In genomic region chr5:167892352-167893115, GRCh38 we compare ENCODE assay signal across 26 cellular contexts.
"Had no signal": no experiment of that assay in that cellular context is flagged by ENCODE, and none has a peak within 500 bp of the region (broad histone marks: within the 10 kb centered on the region; RNA-seq: fewer than 3 reads in every experiment).

No MANE protein-coding gene starts in this region.

- H3K27ac ChIP-seq: coronary artery, esophagus muscularis mucosa, foreskin keratinocyte, hepatocyte, left lung, lower lobe of right lung, neutrophil, parathyroid adenoma, stomach, thyroid gland, vagina had no signal

- H3K9me3 ChIP-seq: esophagus muscularis mucosa, left lung, lower lobe of right lung, mucosa of descending colon, neutrophil, stomach, thyroid gland, vagina had no signal

- H3K4me3 Mint-ChIP-seq: memory B cell; mesothelial cell of epicardium; naive B cell; natural killer cell treated with Interleukin-12 subunit alpha and Interleukin-12 subunit beta and Interleukin-15 and Interleukin-18, amount 100 ng/mL, for 72 hours; neural crest cell; stimulated activated effector memory CD8-positive, alpha-beta T cell treated with anti-CD3 and anti-CD28 coated beads, Interleukin-12 subunit alpha, Interleukin-12 subunit beta, amount 100 ng/mL, for 72 hours had no signal

- H3K9me3 Mint-ChIP-seq: mesothelial cell of epicardium, neural crest cell had no signal

- H3K36me3 Mint-ChIP-seq: memory B cell; mesothelial cell of epicardium; naive B cell; natural killer cell treated with Interleukin-12 subunit alpha and Interleukin-12 subunit beta and Interleukin-15 and Interleukin-18, amount 100 ng/mL, for 72 hours; stimulated activated effector memory CD8-positive, alpha-beta T cell treated with anti-CD3 and anti-CD28 coated beads, Interleukin-12 subunit alpha, Interleukin-12 subunit beta, amount 100 ng/mL, for 72 hours had no signal

- ATAC-seq: foreskin keratinocyte; left lung; lower lobe of right lung; mucosa of descending colon; natural killer cell treated with Interleukin-12 subunit alpha and Interleukin-12 subunit beta and Interleukin-15 and Interleukin-18, amount 100 ng/mL, for 72 hours; stimulated activated effector memory CD8-positive, alpha-beta T cell treated with anti-CD3 and anti-CD28 coated beads, Interleukin-12 subunit alpha, Interleukin-12 subunit beta, amount 100 ng/mL, for 72 hours had no signal

- H3K36me3 ChIP-seq: esophagus muscularis mucosa, left lung, lower lobe of right lung, neutrophil, stomach, thyroid gland, vagina had no signal

- H3K27me3 Mint-ChIP-seq: memory B cell; naive B cell; natural killer cell treated with Interleukin-12 subunit alpha and Interleukin-12 subunit beta and Interleukin-15 and Interleukin-18, amount 100 ng/mL, for 72 hours had no signal

- H3K4me1 ChIP-seq: esophagus muscularis mucosa, foreskin keratinocyte, left lung, lower lobe of right lung, parathyroid adenoma, stomach, thyroid gland, vagina had no signal

- H3K4me3 ChIP-seq: coronary artery, esophagus muscularis mucosa, hepatocyte, left lung, lower lobe of right lung, mucosa of descending colon, stomach, thyroid gland, vagina had no signal

- H3K27me3 ChIP-seq: esophagus muscularis mucosa, foreskin keratinocyte, hepatocyte, left lung, neutrophil, stomach, thyroid gland, vagina had no signal

- H3K9ac ChIP-seq: parathyroid adenoma had no signal

- H3K4me1 Mint-ChIP-seq: memory B cell; naive B cell; stimulated activated effector memory CD8-positive, alpha-beta T cell treated with anti-CD3 and anti-CD28 coated beads, Interleukin-12 subunit alpha, Interleukin-12 subunit beta, amount 100 ng/mL, for 72 hours had no signal

- H3K27ac Mint-ChIP-seq: memory B cell; mesothelial cell of epicardium; natural killer cell treated with Interleukin-12 subunit alpha and Interleukin-12 subunit beta and Interleukin-15 and Interleukin-18, amount 100 ng/mL, for 72 hours; progenitor cell of endocrine pancreas; stimulated activated effector memory CD8-positive, alpha-beta T cell treated with anti-CD3 and anti-CD28 coated beads, Interleukin-12 subunit alpha, Interleukin-12 subunit beta, amount 100 ng/mL, for 72 hours had no signal

- DNase-seq: dermis blood vessel endothelial cell; effector memory CD4-positive, alpha-beta T cell; foreskin keratinocyte; kidney; left lung; lower lobe of right lung; mucosa of descending colon; naive B cell; stimulated activated CD4-positive, alpha-beta T cell treated with anti-CD3 and anti-CD28 coated beads, Interleukin-2, amount 100 ng/mL, for 24 hours; stimulated activated CD4-positive, alpha-beta T cell treated with anti-CD3 and anti-CD28 coated beads, Interleukin-4, amount 100 ng/mL, for 24 hours; stimulated activated naive CD4-positive, alpha-beta T cell treated with Interleukin-2 at 50 U/mL for 16 hours; stomach; thyroid gland; trophoblast cell had no signal
